8 cellular contexts compared by ENCODE assay signal in the genomic region with DNA sequence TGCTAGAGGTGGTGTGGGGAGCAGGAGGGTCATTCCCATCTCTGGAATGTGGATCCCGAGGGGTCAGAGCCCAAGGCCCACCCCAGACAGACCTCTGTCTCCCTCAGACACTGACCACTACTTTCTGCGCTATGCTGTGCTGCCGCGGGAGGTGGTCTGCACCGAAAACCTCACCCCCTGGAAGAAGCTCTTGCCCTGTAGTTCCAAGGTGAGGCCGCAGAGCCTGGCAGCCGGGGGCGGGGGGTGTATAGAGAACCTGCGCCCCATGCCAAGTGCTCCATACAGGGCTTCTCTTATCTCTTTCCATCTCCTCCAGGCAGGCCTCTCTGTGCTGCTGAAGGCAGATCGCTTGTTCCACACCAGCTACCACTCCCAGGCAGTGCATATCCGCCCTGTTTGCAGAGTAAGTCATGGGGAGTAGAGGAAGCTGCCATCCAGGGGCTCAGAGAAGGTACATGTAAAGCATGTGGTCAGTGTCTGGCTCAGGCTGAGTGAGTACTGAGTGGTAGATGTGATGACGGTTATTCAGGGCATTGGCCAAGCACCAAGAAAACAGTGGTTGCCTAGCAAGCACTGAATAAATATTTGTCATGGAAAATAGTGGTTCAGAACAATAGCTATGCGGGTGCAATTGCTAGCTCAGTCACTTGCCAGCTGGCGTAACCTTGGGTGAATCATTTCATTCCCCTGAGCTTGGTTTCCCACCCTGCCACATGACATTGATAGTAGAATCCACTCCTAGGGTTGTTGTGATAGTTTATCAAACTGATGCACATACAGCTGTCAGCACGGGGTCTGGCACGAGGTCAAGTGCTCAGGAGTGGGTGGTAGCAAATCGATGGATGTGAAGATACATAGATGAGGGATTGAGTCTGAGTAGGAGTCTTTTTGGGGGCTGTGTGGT. TPM values are rescaled to one million over a fixed set of nuclear protein-coding genes. Genes with fewer than 3 reads are reported as not detected.
DNase-seq lines count a peak whose midpoint lies in the region; ATAC-seq and TF ChIP-seq lines count a peak whose summit lies in the region.

No MANE protein-coding gene starts in this region.

- no peaks in the 10 kb centered on the region for H3K9me3 ChIP-seq in CD8-positive, alpha-beta memory T cell (ENCODE audit: low read length)
- no peaks in the 10 kb centered on the region for H3K9me3 ChIP-seq in SJSA1 (replicated peaks)
- no peaks in the 10 kb centered on the region for H3K9me3 ChIP-seq in MM.1S (replicated peaks; ENCODE audit: insufficient read depth, low read length)

- H3K9me2 ChIP-seq in MM.1S (replicated peaks; ENCODE audit: insufficient read depth, low read length), result no peaks in the 10 kb centered on the region

- peaks cover 21% of the 10 kb centered on the region for H3K4me1 ChIP-seq in CD8-positive, alpha-beta memory T cell (ENCODE audit: insufficient read depth, low read length)
- peaks cover 34% of the 10 kb centered on the region for H3K4me1 ChIP-seq in SJSA1 (replicated peaks)
- peaks cover 16% of the 10 kb centered on the region for H3K4me1 ChIP-seq in MM.1S (ENCODE audit: low read length)

- no peaks in the 10 kb centered on the region for H3K27me3 Mint-ChIP-seq in CD8-positive, alpha-beta memory T cell
- H3K27me3 Mint-ChIP-seq in progenitor cell of endocrine pancreas, result no peaks in the 10 kb centered on the region

- H3K79me2 ChIP-seq in MM.1S (ENCODE audit: low read length), result peaks cover 43% of the 10 kb centered on the region

- H3K4me2 ChIP-seq in MM.1S (ENCODE audit: low read depth, low read length), result no peak overlapping the region

- H3K4me1 Mint-ChIP-seq in CD8-positive, alpha-beta memory T cell, result peaks cover 36 to 50% (median 44%) of the 10 kb centered on the region in 3 donors
- H3K4me1 Mint-ChIP-seq in progenitor cell of endocrine pancreas (ENCODE audit: low read depth), result peaks cover 18% of the 10 kb centered on the region

- DNase-seq in CD8-positive, alpha-beta memory T cell, result no peak
- peak; percentile 83 to 89 for DNase-seq in SJSA1 (ENCODE audit: low read depth in 1 of 2, low spot score in 2 of 2)
- peak; percentile 94 for DNase-seq in fibroblast of peridontal ligament (ENCODE audit: extremely low read depth)
- DNase-seq in progenitor cell of endocrine pancreas (ENCODE audit: low spot score, unreplicated experiment), result no peak
- DNase-seq in GF-D8 (lab: John Stamatoyannopoulos, UW), result no peak
- no peak for DNase-seq in MM.1S

- no peaks in the 10 kb centered on the region for H4K20me1 ChIP-seq in MM.1S (ENCODE audit: insufficient read depth, low read length)

- no peaks in the 10 kb centered on the region for H3K9me3 Mint-ChIP-seq in CD8-positive, alpha-beta memory T cell
- no peaks in the 10 kb centered on the region for H3K9me3 Mint-ChIP-seq in progenitor cell of endocrine pancreas (ENCODE audit: low read depth)

- H3K4me3 Mint-ChIP-seq in CD8-positive, alpha-beta memory T cell, result peak overlapping the region in 2 of 7 donors; percentile 70 to 96
- H3K4me3 Mint-ChIP-seq in progenitor cell of endocrine pancreas (ENCODE audit: low read depth), result peak overlapping the region; percentile 36

- no peak overlapping the region for H3K9ac ChIP-seq in MM.1S (ENCODE audit: low read length)

- TF ChIP-seq CTCF in progenitor cell of endocrine pancreas (IDR thresholded peaks at IDR 0.05; ENCODE audit: unreplicated experiment) (no peak), MM.1S (IDR thresholded peaks at IDR 0.05; ENCODE audit: low read length) (no peak)

- H3K27ac Mint-ChIP-seq in CD8-positive, alpha-beta memory T cell, result peak overlapping the region in 6 of 8 donors; percentile 13 to 92 (median 60)
- peak overlapping the region; percentile 15 for H3K27ac Mint-ChIP-seq in progenitor cell of endocrine pancreas

- CTCF ChIA-PET in CD8-positive, alpha-beta memory T cell (lab: Charles Lee), result interaction anchor here (1.1 to 5.1 kb wide), 4 partner anchors 15 to 57 kb away, joined by 3 to 23 read pairs (median 14); a partner anchor contains a TSS

- ATAC-seq in GM19351 (IDR thresholded peaks at IDR 0.05; ENCODE audit: unreplicated experiment) (peak; percentile 80), HG03442 (IDR thresholded peaks at IDR 0.05; ENCODE audit: unreplicated experiment) (peak; percentile 82)

- POLR2A ChIA-PET in CD8-positive, alpha-beta memory T cell (lab: Charles Lee), result interaction anchor here (1.1 kb wide), 1 partner anchor 57 kb away, joined by 3 read pairs; a partner anchor contains a TSS

- H3F3A ChIP-seq in MM.1S (ENCODE audit: insufficient read depth, low read length), result no peaks in the 10 kb centered on the region

- H3K27me3 ChIP-seq in CD8-positive, alpha-beta memory T cell (ENCODE audit: insufficient read depth, low read length, poor library complexity, severe bottlenecking), result no peaks in the 10 kb centered on the region
- no peaks in the 10 kb centered on the region for H3K27me3 ChIP-seq in SJSA1 (replicated peaks)
- H3K27me3 ChIP-seq in MM.1S (replicated peaks; ENCODE audit: insufficient read depth, low read length), result no peaks in the 10 kb centered on the region

- H3K36me3 ChIP-seq in CD8-positive, alpha-beta memory T cell (ENCODE audit: insufficient read depth, low read length), result peaks cover 44% of the 10 kb centered on the region
- peaks cover 47% of the 10 kb centered on the region for H3K36me3 ChIP-seq in SJSA1
- H3K36me3 ChIP-seq in MM.1S (replicated peaks; ENCODE audit: insufficient read depth, low read length), result 0 out of 2 replicates have a peak, but pooled peaks cover 10% of the 10 kb centered on the region

- H3K4me3 ChIP-seq in CD8-positive, alpha-beta memory T cell (ENCODE audit: low read length), result no peak overlapping the region
- H3K4me3 ChIP-seq in SJSA1 (no peak overlapping the region), MM.1S (ENCODE audit: low read length) (no peak overlapping the region)

- H3K36me3 Mint-ChIP-seq in CD8-positive, alpha-beta memory T cell, result peaks cover 0 to 81% (median 20%) of the 10 kb centered on the region in 3 donors
- peaks cover 13% of the 10 kb centered on the region for H3K36me3 Mint-ChIP-seq in progenitor cell of endocrine pancreas (ENCODE audit: insufficient read depth)

- no peak overlapping the region for H2AFZ ChIP-seq in MM.1S (ENCODE audit: low read length)

- H3K27ac ChIP-seq in CD8-positive, alpha-beta memory T cell (ENCODE audit: low read depth, low read length), result no peak overlapping the region
- peak overlapping the region; percentile 60 for H3K27ac ChIP-seq in SJSA1
- H3K27ac ChIP-seq in MM.1S (ENCODE audit: low read length), result no peak overlapping the region

RNA-seq across cellular contexts. Expression of a gene that starts 3.5 kb away (rescaled TPM):
- total RNA-seq in CD8-positive, alpha-beta memory T cell, result 10 to 100 TPM; 76.3 to 76.4 TPM
- 96.4 TPM for polyA plus RNA-seq in CD8-positive, alpha-beta memory T cell
- 73.1 and 93.1 TPM in 2 replicates for total RNA-seq in SJSA1 (2014; rRNA removed; shearing (Covaris generic))
- 85.1 and 87.7 TPM in 2 replicates for total RNA-seq in progenitor cell of endocrine pancreas

RNA-seq across cellular contexts. Expression of a gene that starts 11.4 kb away (rescaled TPM):
- total RNA-seq in CD8-positive, alpha-beta memory T cell, result 10 to 100 TPM; 11.3 to 12.6 TPM
- 15.2 TPM for polyA plus RNA-seq in CD8-positive, alpha-beta memory T cell
- 0.13 and 0.47 TPM in 2 replicates for total RNA-seq in SJSA1 (2014; rRNA removed; shearing (Covaris generic))
- total RNA-seq in progenitor cell of endocrine pancreas, result 22.0 and 23.2 TPM in 2 replicates

RNA-seq across cellular contexts. Expression of a gene that starts 41.3 kb away (rescaled TPM):
- not detected for total RNA-seq in CD8-positive, alpha-beta memory T cell
- polyA plus RNA-seq in CD8-positive, alpha-beta memory T cell, result not detected
- not detected in 2 replicates for total RNA-seq in SJSA1 (2014; rRNA removed; shearing (Covaris generic))
- total RNA-seq in progenitor cell of endocrine pancreas, result not detected in 2 replicates

RNA-seq across cellular contexts. Expression of a gene that starts 50.1 kb away (rescaled TPM):
- under 1 TPM in 1 of 2 experiments, not detected in 1; 0.55 TPM for total RNA-seq in CD8-positive, alpha-beta memory T cell
- polyA plus RNA-seq in CD8-positive, alpha-beta memory T cell, result not detected
- total RNA-seq in SJSA1 (2014; rRNA removed; shearing (Covaris generic)), result not detected in 2 replicates
- total RNA-seq in progenitor cell of endocrine pancreas, result 161 and 188 TPM in 2 replicates

RNA-seq across cellular contexts. Expression of a gene that starts 56.5 kb away (rescaled TPM):
- 10 to 100 TPM; 48.3 to 54.0 TPM for total RNA-seq in CD8-positive, alpha-beta memory T cell
- polyA plus RNA-seq in CD8-positive, alpha-beta memory T cell, result 40.1 TPM
- total RNA-seq in SJSA1 (2014; rRNA removed; shearing (Covaris generic)), result 7.3 and 18.4 TPM in 2 replicates
- 31.1 and 31.9 TPM in 2 replicates for total RNA-seq in progenitor cell of endocrine pancreas

Comparison
In these comparisons a context has a peak if more than half of its experiments do, and no peak if none do; other contexts are left out.
1. DNase-seq: peak in SJSA1 (2 of 2) and fibroblast of peridontal ligament (single experiment); none in CD8-positive, alpha-beta memory T cell (0 of 5), progenitor cell of endocrine pancreas (single experiment), GF-D8 (single experiment) and MM.1S (single experiment).